In genomic region chr15:36323607-36324006, GRCh38 we compare ENCODE assay signal across 15 cellular contexts.
DNase-seq lines count a peak whose midpoint lies in the region; ATAC-seq, FAIRE-seq and TF ChIP-seq lines count a peak whose summit lies in the region.
"Had no signal": no experiment of that assay in that cellular context is flagged by ENCODE, and none has a peak within 500 bp of the region (broad histone marks: within the 10 kb centered on the region; RNA-seq: fewer than 3 reads in every experiment).

No MANE protein-coding gene starts in this region.

- peak; percentile 17 to 78; a peak in 2 of 4 replicates for TF ChIP-seq EP300 in SK-N-SH (IDR thresholded peaks at IDR 0.05; ENCODE audit: borderline replicate concordance in 1 of 2, low read depth in 1 of 2, low read length in 1 of 2)

- no peaks in the 10 kb centered on the region for H3K27me3 ChIP-seq in SK-N-SH (ENCODE audit: insufficient read depth)
- H3K27me3 ChIP-seq: BLaER1 treated with 17β-estradiol and CSF1 and Interleukin-3, amounts not matched to agents 10 nM and 100 nM had no signal

- no peaks in the 10 kb centered on the region for H3K79me2 ChIP-seq in SK-N-SH (ENCODE audit: insufficient read depth)

- H3K27ac ChIP-seq in SK-N-SH (ENCODE audit: low read depth in 2 of 2, low read length in 1 of 2): 0 out of 4 replicates have a peak overlapping the region, but pooled peaks of 1 of the 2 experiments have one; percentile 7
- H3K27ac ChIP-seq: BLaER1 treated with 17β-estradiol and CSF1 and Interleukin-3, amounts not matched to agents 10 nM and 100 nM had no signal

- TF ChIP-seq RAD21 in SK-N-SH (IDR thresholded peaks at IDR 0.05; ENCODE audit: low read length): no peak

- ATAC-seq in GM18498 (IDR thresholded peaks at IDR 0.05; ENCODE audit: unreplicated experiment): no peak
- ATAC-seq in GM21381 (IDR thresholded peaks at IDR 0.05; ENCODE audit: unreplicated experiment): no peak
- no peak for ATAC-seq in HG02678 (IDR thresholded peaks at IDR 0.05; ENCODE audit: unreplicated experiment)
- ATAC-seq: PC-3 had no signal

- no peak overlapping the region for H3K4me3 ChIP-seq in SK-N-SH (ENCODE audit: low read depth in 2 of 2, low read length in 1 of 2)
- H3K4me3 ChIP-seq: BLaER1 treated with 17β-estradiol and CSF1 and Interleukin-3, amounts not matched to agents 10 nM and 100 nM had no signal

- TF ChIP-seq POLR2A in H54 (IDR thresholded peaks at IDR 0.05; ENCODE audit: low read depth, low read length): no peak

- DNase-seq in H54 (ENCODE audit: insufficient read length, low spot score) (no peak), SK-N-SH (no peak), fibroblast of peridontal ligament (ENCODE audit: extremely low read depth) (peak; percentile 56), D721Med (ENCODE audit: insufficient read length, low spot score) (no peak)
- DNase-seq: GOT3, Karpas-422, NCI-H1417, NCI-H2029 treated with DMSO at 0.1 percent for 48 hours, NCI-H526, PC-3, T-helper 1 cell had no signal

- H3K9me2 ChIP-seq in SK-N-SH: no peaks in the 10 kb centered on the region

- H3K4me1 ChIP-seq in SK-N-SH (ENCODE audit: control insufficient read depth in 1 of 2, insufficient read depth in 2 of 2, low read depth in 1 of 2, low read length in 1 of 2): no peaks in the 10 kb centered on the region; a peak in 3 of 4 replicates
- H3K4me1 ChIP-seq: BLaER1 treated with 17β-estradiol and CSF1 and Interleukin-3, amounts not matched to agents 10 nM and 100 nM had no signal

- 79% methylated on average over 3 of the region's 3 CpGs for WGBS in SK-N-SH (ENCODE audit: low lambda C conversion rate)

- POLR2A ChIA-PET in SK-N-SH (lab: Yijun Ruan, JAX): no interaction called here

- CTCF ChIA-PET in SK-N-SH (lab: Yijun Ruan, JAX): no interaction called here

- H3K4me2 ChIP-seq in SK-N-SH: no peak overlapping the region
- H3K4me2 ChIP-seq: BLaER1 treated with 17β-estradiol and CSF1 and Interleukin-3, amounts not matched to agents 10 nM and 100 nM had no signal

- H4K20me1 ChIP-seq in SK-N-SH (ENCODE audit: insufficient read depth): no peaks in the 10 kb centered on the region
- H4K20me1 ChIP-seq: BLaER1 treated with 17β-estradiol and CSF1 and Interleukin-3, amounts not matched to agents 10 nM and 100 nM had no signal

- H3F3A ChIP-seq in SK-N-SH (replicated peaks; ENCODE audit: insufficient read depth): no peaks in the 10 kb centered on the region

- FAIRE-seq in H54 (lab: Jason Lieb, UNC) (peak; percentile 80), D721Med (lab: Jason Lieb, UNC) (no peak)

- H3K36me3 ChIP-seq in SK-N-SH (replicated peaks in 1 of 2; ENCODE audit: control insufficient read depth in 1 of 2, insufficient read depth in 2 of 2, low read length in 1 of 2): no peaks in the 10 kb centered on the region
- H3K36me3 ChIP-seq: BLaER1 treated with 17β-estradiol and CSF1 and Interleukin-3, amounts not matched to agents 10 nM and 100 nM had no signal

- H3K9me3 ChIP-seq in SK-N-SH: no peaks in the 10 kb centered on the region

- no peak overlapping the region for H3K9ac ChIP-seq in SK-N-SH
- H3K9ac ChIP-seq: BLaER1 treated with 17β-estradiol and CSF1 and Interleukin-3, amounts not matched to agents 10 nM and 100 nM had no signal

- no peak overlapping the region for H2AFZ ChIP-seq in SK-N-SH (ENCODE audit: low read depth)

- TF ChIP-seq CTCF in SK-N-SH (IDR thresholded peaks at IDR 0.05) (no peak), D721Med (IDR thresholded peaks at IDR 0.05; ENCODE audit: insufficient read depth, missing control alignments) (no peak)

TF ChIP-seq in SK-N-SH, 30 proteins besides CTCF, POLR2A, EP300 and RAD21 (continues in another document):
- TF ChIP-seq FOSL2 (IDR thresholded peaks at IDR 0.05; ENCODE audit: borderline replicate concordance, low read depth) (peak; percentile 76; the same call in 1 of the 2 replicates), SMC3 (IDR thresholded peaks at IDR 0.05; ENCODE audit: low read depth, low read length) (no peak), REST (IDR thresholded peaks at IDR 0.05; ENCODE audit: low read depth, low read length) (no peak), RXRA (IDR thresholded peaks at IDR 0.05; ENCODE audit: borderline replicate concordance, low read depth) (no peak), EZH2phosphoT487 (IDR thresholded peaks at IDR 0.05; ENCODE audit: borderline replicate concordance, low read depth) (no peak), TAF1 (IDR thresholded peaks at IDR 0.05; ENCODE audit: borderline replicate concordance, low read depth, low read length) (no peak), MXI1 (IDR thresholded peaks at IDR 0.05; ENCODE audit: low read depth, low read length) (no peak), RFX5 (IDR thresholded peaks at IDR 0.05; ENCODE audit: low read length) (no peak), JUND (IDR thresholded peaks at IDR 0.05) (peak; percentile 74), USF1 (IDR thresholded peaks at IDR 0.05; ENCODE audit: borderline replicate concordance, low read depth) (no peak), YY1 (IDR thresholded peaks at IDR 0.05; ENCODE audit: low read depth) (no peak), GATA2 (CRISPR knock-in tag; IDR thresholded peaks at IDR 0.05) (no peak), IRF3 (IDR thresholded peaks at IDR 0.05; ENCODE audit: low read depth, low read length) (no peak), PBX3 (IDR thresholded peaks at IDR 0.05) (peak; percentile 95), ZBTB33 (IDR thresholded peaks at IDR 0.05; ENCODE audit: borderline replicate concordance, low read depth) (no peak), GABPA (IDR thresholded peaks at IDR 0.05; ENCODE audit: low read depth) (no peak), NFIC (IDR thresholded peaks at IDR 0.05; ENCODE audit: borderline replicate concordance) (peak; percentile 80), RCOR1 (IDR thresholded peaks at IDR 0.05; ENCODE audit: low read length) (no peak)
